27 cellular contexts compared by ENCODE assay signal in genomic region chr3:176362191-176362731, GRCh38.
A peak's percentile ranks its signal among the peaks of the same experiment; 100 is the strongest.
DNase-seq lines count a peak whose midpoint lies in the region; ATAC-seq, FAIRE-seq and TF ChIP-seq lines count a peak whose summit lies in the region.
"Had no signal": no experiment of that assay in that cellular context is flagged by ENCODE, and none has a peak within 500 bp of the region (broad histone marks: within the 10 kb centered on the region; RNA-seq: fewer than 3 reads in every experiment).

No MANE protein-coding gene starts in this region.

- H3K4me1 Mint-ChIP-seq in activated T-helper 2 cell treated with anti-CD3 and anti-CD28 coated beads, Interferon-gamma antibody, Interleukin-2, Interleukin-4, amounts not matched to agents 10 μg/mL and 5 μg/mL and 100 μg/mL, durations not matched to agents 14 hours and 24 hours and 36 hours (ENCODE audit: low read depth) = no peaks in the 10 kb centered on the region
- H3K4me1 Mint-ChIP-seq: activated CD4-positive, alpha-beta T cell treated with anti-CD3 and anti-CD28 coated beads, Interleukin-2, amount 10 ng/mL, durations not matched to agents 24 days and 14 days; CD4-positive, alpha-beta memory T cell had no signal

- intact Hi-C loops in right cardiac atrium (cut with DNase I) = no loop called here
- intact Hi-C loops in left ventricle myocardium inferior (cut with micrococcal nuclease) = no loop called here
- intact Hi-C loops in activated T-helper 2 cell treated with anti-CD3 and anti-CD28 coated beads, Interferon-gamma antibody, Interleukin-2, Interleukin-4, amounts not matched to agents 10 μg/mL and 5 μg/mL and 100 μg/mL, durations not matched to agents 14 hours and 24 hours and 36 hours (cut with micrococcal nuclease) = no loop called here

- no peak overlapping the region for H2BK12ac ChIP-seq in H1 (ENCODE audit: low read depth, low read length)

- no peak overlapping the region for H3K23ac ChIP-seq in H1 (ENCODE audit: insufficient read length)

- no peak overlapping the region for H2BK20ac ChIP-seq in H1 (ENCODE audit: low read length)

- no peak for FAIRE-seq in H1 (lab: Jason Lieb, UNC)
- FAIRE-seq: A204.1, GM19239 had no signal

- TF ChIP-seq EP300 in H1 (IDR thresholded peaks at IDR 0.05; ENCODE audit: borderline replicate concordance in 1 of 2, low read depth in 2 of 2, low read length in 2 of 2) = no peak

- POLR2A ChIA-PET in H1 (lab: Charles Lee; ENCODE audit: partially characterized antibody) = interaction anchor here (0.9 to 1.4 kb wide), 3 partner anchors 9 to 20 kb away, joined by 3 to 4 read pairs (median 3); no protein-coding TSS in a partner anchor

- no peak overlapping the region for H3K4ac ChIP-seq in H1 (replicated peaks; ENCODE audit: insufficient read length, low read depth, low read length)

- H4K91ac ChIP-seq in H1 (replicated peaks; ENCODE audit: insufficient read length, low read length) = no peak overlapping the region

- H3K79me1 ChIP-seq in H1 (ENCODE audit: low read depth, low read length) = no peaks in the 10 kb centered on the region

- no peaks in the 10 kb centered on the region for H3K4me1 ChIP-seq in right cardiac atrium (ENCODE audit: control insufficient read depth, insufficient read depth, low read length)
- H3K4me1 ChIP-seq in left ventricle myocardium inferior = no peaks in the 10 kb centered on the region
- H3K4me1 ChIP-seq in H1 (replicated peaks in 1 of 4; ENCODE audit: control insufficient read depth in 3 of 4, insufficient read depth in 4 of 4, low read length in 3 of 4) = no peaks in the 10 kb centered on the region
- H3K4me1 ChIP-seq: ascending aorta, foreskin keratinocyte, upper lobe of right lung had no signal

- no peak overlapping the region for H2BK15ac ChIP-seq in H1 (ENCODE audit: low read length)

- H4K20me1 ChIP-seq in H1 (replicated peaks in 1 of 2; ENCODE audit: control insufficient read depth in 1 of 2, insufficient read depth in 2 of 2, low read length in 2 of 2) = peaks cover 0 to 2% of the 10 kb centered on the region in 2 experiments

- peak overlapping the region; percentile 51; the same call in 1 of the 2 replicates for H4K8ac ChIP-seq in H1 (ENCODE audit: extremely low read depth, insufficient read depth, low read length)

- H3K36me3 ChIP-seq in left ventricle myocardium inferior (no peaks in the 10 kb centered on the region), H1 (ENCODE audit: control insufficient read depth in 2 of 4, insufficient read depth in 4 of 4, low read length in 3 of 4) (no peaks in the 10 kb centered on the region; a peak in 1 of 8 replicates)
- H3K36me3 ChIP-seq: ascending aorta, upper lobe of right lung had no signal

- ATAC-seq in right cardiac atrium = no peak
- ATAC-seq in GM21367 (IDR thresholded peaks at IDR 0.05; ENCODE audit: unreplicated experiment) = no peak
- no peak for ATAC-seq in HG03469 (IDR thresholded peaks at IDR 0.05; ENCODE audit: unreplicated experiment)
- ATAC-seq: activated naive CD4-positive, alpha-beta T cell treated with anti-CD3 and anti-CD28 coated beads, Interleukin-2, amount 50 U/mL, for 72 hours; foreskin keratinocyte; Right ventricle myocardium inferior; upper lobe of right lung had no signal

- H3K9me3 ChIP-seq in right cardiac atrium (ENCODE audit: control insufficient read depth, low read length) (no peaks in the 10 kb centered on the region), left ventricle myocardium inferior (replicated peaks) (peaks cover 5% of the 10 kb centered on the region), H1 (ENCODE audit: insufficient read depth in 2 of 2, low read depth in 1 of 2, low read length in 1 of 2) (no peaks in the 10 kb centered on the region; a peak in 1 of 4 replicates)
- H3K9me3 ChIP-seq: ascending aorta, upper lobe of right lung had no signal

- CTCF ChIA-PET in H1 (lab: Charles Lee; ENCODE audit: partially characterized antibody) = interaction anchor here (1.0 kb wide), 1 partner anchor 12 kb away, joined by 3 read pairs; no protein-coding TSS in a partner anchor

- no peak overlapping the region for H4K5ac ChIP-seq in H1 (ENCODE audit: insufficient read length, low read depth, low read length)

- no peak overlapping the region for H2AK5ac ChIP-seq in H1 (ENCODE audit: low read depth, low read length)

- TF ChIP-seq RAD21 in H1 (IDR thresholded peaks at IDR 0.05 in 1 of 2, conservative IDR thresholded peaks at IDR 0.05 in 1 of 2; ENCODE audit: low read depth in 2 of 2, low read length in 2 of 2) = no peak

- H3K23me2 ChIP-seq in H1 (ENCODE audit: low read depth, low read length) = no peaks in the 10 kb centered on the region

- H3K27me3 Mint-ChIP-seq in activated T-helper 2 cell treated with anti-CD3 and anti-CD28 coated beads, Interferon-gamma antibody, Interleukin-2, Interleukin-4, amounts not matched to agents 10 μg/mL and 5 μg/mL and 100 μg/mL, durations not matched to agents 14 hours and 24 hours and 36 hours (ENCODE audit: low read depth) = no peaks in the 10 kb centered on the region
- H3K27me3 Mint-ChIP-seq: activated CD4-positive, alpha-beta T cell treated with anti-CD3 and anti-CD28 coated beads, Interleukin-2, amount 10 ng/mL, durations not matched to agents 24 days and 14 days; CD4-positive, alpha-beta memory T cell had no signal

- H3K27ac ChIP-seq in right cardiac atrium (ENCODE audit: low read length) = no peak overlapping the region
- no peak overlapping the region for H3K27ac ChIP-seq in left ventricle myocardium inferior (replicated peaks)
- H3K27ac ChIP-seq in H1 (ENCODE audit: low read depth, low read length) = no peak overlapping the region
- H3K27ac ChIP-seq: ascending aorta, foreskin keratinocyte, GM23248, upper lobe of right lung, VCaP had no signal

- no peak overlapping the region; a peak in 1 of 4 replicates for H3K4me2 ChIP-seq in H1 (ENCODE audit: insufficient read depth in 1 of 2, low read depth in 2 of 2, low read length in 2 of 2)

- H3K27me3 ChIP-seq in right cardiac atrium (ENCODE audit: control insufficient read depth, insufficient read depth) (no peaks in the 10 kb centered on the region), left ventricle myocardium inferior (ENCODE audit: low read depth) (no peaks in the 10 kb centered on the region), H1 (replicated peaks in 1 of 4; ENCODE audit: control insufficient read depth in 3 of 4, extremely low read depth in 1 of 4, insufficient read depth in 3 of 4, low read length in 3 of 4) (no peaks in the 10 kb centered on the region)
- H3K27me3 ChIP-seq: ascending aorta, foreskin keratinocyte, upper lobe of right lung had no signal

- H3K9ac ChIP-seq in H1 (replicated peaks in 1 of 4; ENCODE audit: extremely low read depth in 1 of 4, low read depth in 3 of 4, low read length in 3 of 4) = no peak overlapping the region
- H3K9ac ChIP-seq: GM23248 had no signal

- peaks cover 8% of the 10 kb centered on the region for H3K9me3 Mint-ChIP-seq in activated T-helper 2 cell treated with anti-CD3 and anti-CD28 coated beads, Interferon-gamma antibody, Interleukin-2, Interleukin-4, amounts not matched to agents 10 μg/mL and 5 μg/mL and 100 μg/mL, durations not matched to agents 14 hours and 24 hours and 36 hours

- TF ChIP-seq CTCF in left ventricle myocardium inferior (IDR thresholded peaks at IDR 0.05; ENCODE audit: borderline replicate concordance) = no peak
- no peak for TF ChIP-seq CTCF in H1 (IDR thresholded peaks at IDR 0.05; ENCODE audit: control extremely low read depth in 1 of 3, insufficient read depth in 1 of 3, low read depth in 1 of 3, low read length in 3 of 3)

- H3K14ac ChIP-seq in H1 (ENCODE audit: insufficient read length) = no peak overlapping the region

- TF ChIP-seq POLR2A in H1 (IDR thresholded peaks at IDR 0.05; ENCODE audit: control extremely low read depth in 1 of 2, low read depth in 2 of 2, low read length in 2 of 2) = no peak

- H3K79me2 ChIP-seq in H1 (ENCODE audit: control insufficient read depth in 1 of 2, insufficient read depth in 2 of 2, low read length in 2 of 2) = peaks cover 0 to 1% of the 10 kb centered on the region in 2 experiments; a peak in 2 of 4 replicates

- H3K18ac ChIP-seq in H1 (ENCODE audit: extremely low read depth, low read length) = no peak overlapping the region

- H2BK120ac ChIP-seq in H1 (replicated peaks; ENCODE audit: low read depth, low read length) = no peak overlapping the region

- no peak overlapping the region for H2BK5ac ChIP-seq in H1 (ENCODE audit: low read depth, low read length)

- H3K4me3 Mint-ChIP-seq in activated T-helper 2 cell treated with anti-CD3 and anti-CD28 coated beads, Interferon-gamma antibody, Interleukin-2, Interleukin-4, amounts not matched to agents 10 μg/mL and 5 μg/mL and 100 μg/mL, durations not matched to agents 14 hours and 24 hours and 36 hours (ENCODE audit: low read depth) = no peak overlapping the region
- H3K4me3 Mint-ChIP-seq: activated CD4-positive, alpha-beta T cell treated with anti-CD3 and anti-CD28 coated beads, Interleukin-2, amount 10 ng/mL, durations not matched to agents 24 days and 14 days; CD4-positive, alpha-beta memory T cell; T-helper 2 cell treated with Interferon-gamma antibody and Interleukin-4, amounts not matched to agents 5 μg/mL and 100 μg/mL, for 36 hours had no signal

- H3K56ac ChIP-seq in H1 (replicated peaks; ENCODE audit: insufficient read length, low read depth, low read length) = no peak overlapping the region

- no peak overlapping the region for H2AFZ ChIP-seq in H1 (ENCODE audit: low read length)
- H2AFZ ChIP-seq: GM23248 had no signal

- H3K27ac Mint-ChIP-seq in activated T-helper 2 cell treated with anti-CD3 and anti-CD28 coated beads, Interferon-gamma antibody, Interleukin-2, Interleukin-4, amounts not matched to agents 10 μg/mL and 5 μg/mL and 100 μg/mL, durations not matched to agents 14 hours and 24 hours and 36 hours = no peak overlapping the region
- H3K27ac Mint-ChIP-seq: activated CD4-positive, alpha-beta T cell treated with anti-CD3 and anti-CD28 coated beads, Interleukin-2, amount 10 ng/mL, durations not matched to agents 24 days and 14 days; activated naive CD4-positive, alpha-beta T cell treated with anti-CD3 and anti-CD28 coated beads, Interleukin-2, amount 50 U/mL, for 72 hours; CD4-positive, alpha-beta memory T cell; T-helper 2 cell treated with Interferon-gamma antibody and Interleukin-4, amounts not matched to agents 5 μg/mL and 100 μg/mL, for 36 hours had no signal

- H3K36me3 Mint-ChIP-seq in activated T-helper 2 cell treated with anti-CD3 and anti-CD28 coated beads, Interferon-gamma antibody, Interleukin-2, Interleukin-4, amounts not matched to agents 10 μg/mL and 5 μg/mL and 100 μg/mL, durations not matched to agents 14 hours and 24 hours and 36 hours (ENCODE audit: low read depth) = no peaks in the 10 kb centered on the region
- H3K36me3 Mint-ChIP-seq: CD4-positive, alpha-beta memory T cell had no signal

- H3K4me3 ChIP-seq in right cardiac atrium (ENCODE audit: low read length) (no peak overlapping the region), left ventricle myocardium inferior (no peak overlapping the region), H1 (ENCODE audit: extremely low read depth in 1 of 4, insufficient read depth in 2 of 4, low read depth in 3 of 4, low read length in 4 of 4) (peak overlapping the region in 1 of 4 experiments; percentile 28; a peak in 1 of 8 replicates)
- H3K4me3 ChIP-seq: ascending aorta, GM23248, upper lobe of right lung had no signal

- WGBS in right cardiac atrium = 95% methylated on average over 45 of the region's 45 CpGs
- 96% methylated on average over 42 of the region's 45 CpGs; no CpG with 5 or more reads in 1 of the 2 experiments for WGBS in H1 (ENCODE audit: extremely low coverage in 1 of 2, insufficient coverage in 1 of 2, insufficient read length in 1 of 2, insufficient replicate concordance in 2 of 2, low coverage in 1 of 2, low lambda C conversion rate in 2 of 2, missing lambda C conversion rate in 1 of 2), 2 experiments

- peak in 2 of 3 donors; percentile 23 to 53 for DNase-seq in right cardiac atrium
- no peak for DNase-seq in left ventricle myocardium inferior
- no peak for DNase-seq in H1 (ENCODE audit: low read depth in 1 of 2, low spot score in 2 of 2)
- peak; percentile 83 for DNase-seq in islet precursor cell
- DNase-seq in activated T-helper 2 cell treated with anti-CD3 and anti-CD28 coated beads, Interferon-gamma antibody, Interleukin-2, Interleukin-4, amounts not matched to agents 10 μg/mL and 5 μg/mL and 100 μg/mL, durations not matched to agents 14 hours and 24 hours and 36 hours (ENCODE audit: low spot score) = no peak
- no peak for DNase-seq in effector CD4-positive, alpha-beta T cell
- DNase-seq: activated CD4-positive, alpha-beta T cell treated with anti-CD3 and anti-CD28 coated beads, Interleukin-2, amount 10 ng/mL, durations not matched to agents 24 days and 14 days; activated T-cell treated with anti-CD3 and anti-CD28 coated beads, Interleukin-2, amount 50 U/mL, for 48 hours; AML-193; CD4-positive, alpha-beta memory T cell; cerebellar nuclear complex; DMS 273 treated with DMSO at 0.1 percent for 48 hours; foreskin keratinocyte; GM23248; hippocampal formation; NCI-H2171 treated with DMSO at 0.1 percent for 48 hours; NCI-H526 treated with DMSO at 0.1 percent for 48 hours; upper lobe of right lung had no signal

Comparison
In these comparisons a context has a peak if more than half of its experiments do, and no peak if none do; other contexts are left out.
1. DNase-seq: peak in right cardiac atrium (2 of 3) and islet precursor cell (single experiment); none in left ventricle myocardium inferior (single experiment), H1 (0 of 2), activated T-helper 2 cell treated with anti-CD3 and anti-CD28 coated beads, Interferon-gamma antibody, Interleukin-2, Interleukin-4, amounts not matched to agents 10 μg/mL and 5 μg/mL and 100 μg/mL, durations not matched to agents 14 hours and 24 hours and 36 hours (single experiment) and effector CD4-positive, alpha-beta T cell (single experiment).